ENCODE assay signal across 8 cellular contexts in the genomic region with DNA sequence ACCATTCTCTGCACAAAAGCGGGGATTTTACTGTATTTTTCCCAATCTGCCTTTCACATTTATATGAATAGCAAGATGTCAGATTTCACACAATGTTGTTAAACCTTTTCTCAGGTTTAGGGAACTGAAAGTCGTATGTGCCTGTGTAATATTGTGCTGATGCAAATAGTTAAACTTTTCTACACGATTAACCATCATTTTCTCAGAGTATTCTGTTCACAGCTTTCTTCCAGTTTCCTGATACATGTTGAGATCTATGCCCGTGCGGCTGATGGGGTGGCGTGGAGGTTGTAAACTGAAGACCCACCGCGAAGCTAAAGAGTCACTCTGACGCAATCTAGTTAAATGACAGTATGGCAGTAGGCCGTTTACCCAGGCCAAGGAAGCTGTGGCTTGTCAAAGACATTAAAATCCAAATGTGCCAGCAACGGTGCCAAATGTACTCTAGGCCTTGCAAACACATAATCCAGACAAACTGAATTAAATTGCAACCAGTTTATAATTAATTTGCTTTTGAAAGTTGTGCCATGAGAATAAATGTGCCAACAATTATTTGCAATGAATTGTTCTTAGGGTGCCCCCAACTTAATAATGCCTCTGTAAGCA.
DNase-seq lines count a peak whose midpoint lies in the region; ATAC-seq and TF ChIP-seq lines count a peak whose summit lies in the region.

No MANE protein-coding gene starts in this region.

- intact Hi-C loops in Right ventricle myocardium superior (cut with DNase I): no loop called here

- in situ Hi-C loops in GM13976 (cut with MboI; ENCODE audit: low sequenced_read_pairs, unreplicated experiment): no loop called here

- ATAC-seq in HG03108 (IDR thresholded peaks at IDR 0.05; ENCODE audit: unreplicated experiment): peak; percentile 70
- no peak for ATAC-seq in Right ventricle myocardium superior (ENCODE audit: poor library complexity)

- DNase-seq in GM13976 (ENCODE audit: low spot score) (peak; percentile 55), GM20000 (ENCODE audit: low spot score) (peak; percentile 52), SIG-M5 (lab: John Stamatoyannopoulos, UW) (peak; percentile 15), KG1 (lab: John Stamatoyannopoulos, UW) (no peak), GDM1 (lab: John Stamatoyannopoulos, UW) (no peak), GOT3 (lab: John Stamatoyannopoulos, UW) (no peak), Right ventricle myocardium superior (no peak)

- TF ChIP-seq CTCF in GM13976 (IDR thresholded peaks at IDR 0.05; ENCODE audit: borderline replicate concordance, control extremely low read depth, extremely low read depth, insufficient read depth, missing control alignments): no peak
- TF ChIP-seq CTCF in GM20000 (IDR thresholded peaks at IDR 0.05; ENCODE audit: extremely low read depth, missing control alignments): no peak

Comparison
In these comparisons a context has a peak if more than half of its experiments do, and no peak if none do; other contexts are left out.
1. DNase-seq: peak in GM13976 (single experiment), GM20000 (single experiment) and SIG-M5 (single experiment); none in KG1 (single experiment), GDM1 (single experiment), GOT3 (single experiment) and Right ventricle myocardium superior (single experiment).